In the genomic region with DNA sequence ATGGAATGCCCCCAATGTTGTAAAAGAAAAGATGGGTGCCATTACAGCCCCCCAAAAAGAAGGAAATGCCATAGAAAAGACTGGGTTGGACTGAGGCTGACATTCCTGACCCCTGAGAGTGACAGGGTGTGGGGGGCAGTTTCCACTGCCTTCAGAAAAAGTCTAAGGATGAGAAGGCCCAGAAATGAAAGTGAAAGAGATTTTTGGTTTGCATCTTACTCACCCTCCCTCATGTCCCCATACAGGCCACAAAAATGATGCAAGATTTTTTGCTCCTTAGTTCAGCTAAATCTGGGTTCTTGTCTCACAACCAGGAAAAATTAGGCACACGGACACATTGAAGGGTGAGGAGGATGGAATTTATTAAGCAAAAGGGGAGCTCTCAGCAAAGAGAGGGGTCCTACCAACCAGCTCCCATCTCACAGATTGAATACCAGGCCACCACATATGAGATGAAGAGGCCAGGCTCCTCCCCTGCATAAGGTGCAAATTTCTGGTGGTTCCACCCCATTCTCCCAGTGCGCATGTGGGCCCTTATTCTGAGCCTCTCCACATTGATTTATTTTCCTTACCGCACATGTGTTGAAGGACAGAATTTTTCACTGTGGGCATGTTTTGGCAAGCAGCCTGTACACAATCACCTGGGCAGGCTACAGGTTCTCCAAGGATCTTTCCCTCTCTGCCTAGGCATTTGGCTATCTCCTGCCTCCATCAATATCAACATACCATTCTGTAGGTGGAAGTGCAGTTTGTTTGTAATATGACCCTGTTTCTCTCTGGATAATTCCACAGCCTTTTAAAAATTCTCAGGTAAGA, we compare ENCODE assay signal across 18 cellular contexts. TPM values are rescaled to one million over a fixed set of nuclear protein-coding genes. Genes with fewer than 3 reads are reported as not detected.
DNase-seq lines count a peak whose midpoint lies in the region; ATAC-seq and TF ChIP-seq lines count a peak whose summit lies in the region.
"Had no signal": no experiment of that assay in that cellular context is flagged by ENCODE, and none has a peak within 500 bp of the region (broad histone marks: within the 10 kb centered on the region; RNA-seq: fewer than 3 reads in every experiment).

No MANE protein-coding gene starts in this region.

- peak overlapping the region; percentile 93 for H3K27ac Mint-ChIP-seq in Calu3 (ENCODE audit: unreplicated experiment)
- H3K27ac Mint-ChIP-seq in activated CD8-positive, alpha-beta T cell treated with anti-CD3 and anti-CD28 coated beads, Interleukin-2, amount 10 ng/mL, durations not matched to agents 7 days and 5 days, result peak overlapping the region; percentile 73
- H3K27ac Mint-ChIP-seq: GM23338 had no signal

- WGBS in stomach, 5 donors, result 64 to 83% (median 79%) methylated on average over 2 to 3 of the region's 3 CpGs

- no peak overlapping the region for H3K4me3 Mint-ChIP-seq in Calu3 (ENCODE audit: low read depth, unreplicated experiment)
- no peak overlapping the region for H3K4me3 Mint-ChIP-seq in activated CD8-positive, alpha-beta T cell treated with anti-CD3 and anti-CD28 coated beads, Interleukin-2, amount 10 ng/mL, durations not matched to agents 7 days and 5 days
- H3K4me3 Mint-ChIP-seq: GM23338 had no signal

- TF ChIP-seq EP300 in stomach (IDR thresholded peaks at IDR 0.05), result no peak

- CTCF ChIA-PET in Calu3 (lab: Charles Lee), result no interaction called here
- CTCF ChIA-PET in activated CD8-positive, alpha-beta T cell treated with anti-CD3 and anti-CD28 coated beads, Interleukin-2, amount 10 ng/mL, durations not matched to agents 7 days and 5 days (lab: Charles Lee), result no interaction called here

- H3K27me3 ChIP-seq in stomach, result no peaks in the 10 kb centered on the region
- H3K27me3 ChIP-seq: ascending aorta had no signal

- no peaks in the 10 kb centered on the region for H3K9me3 Mint-ChIP-seq in Calu3 (ENCODE audit: low read depth, unreplicated experiment)
- H3K9me3 Mint-ChIP-seq in activated CD8-positive, alpha-beta T cell treated with anti-CD3 and anti-CD28 coated beads, Interleukin-2, amount 10 ng/mL, durations not matched to agents 7 days and 5 days (ENCODE audit: insufficient read depth), result no peaks in the 10 kb centered on the region

- POLR2A ChIA-PET in activated CD8-positive, alpha-beta T cell treated with anti-CD3 and anti-CD28 coated beads, Interleukin-2, amount 10 ng/mL, durations not matched to agents 7 days and 5 days (lab: Charles Lee), result no interaction called here

- DNase-seq in Calu3 (peak; percentile 7), stomach (no peak), Right ventricle myocardium inferior (ENCODE audit: missing footprints) (no peak)
- DNase-seq in activated CD8-positive, alpha-beta T cell treated with anti-CD3 and anti-CD28 coated beads, Interleukin-2, amount 10 ng/mL, durations not matched to agents 7 days and 5 days, result no peak
- DNase-seq: activated T-cell treated with anti-CD3 and anti-CD28 coated beads for 4 hours; DMS79; foreskin melanocyte; IMR-90; NK-92 treated with Interleukin-12 subunit alpha and Interleukin-12 subunit beta, amount 100 ng/mL, for 24 hours; stimulated activated CD4-positive, alpha-beta T cell treated with anti-CD3 and anti-CD28 coated beads, Interleukin-4, amount 100 ng/mL, for 24 hours; stimulated activated naive CD4-positive, alpha-beta T cell had no signal

- H3K27ac ChIP-seq in stomach, result no peak overlapping the region
- H3K27ac ChIP-seq: ascending aorta had no signal

- TF ChIP-seq CTCF in Calu3 (IDR thresholded peaks at IDR 0.05; ENCODE audit: unreplicated experiment) (no peak), stomach (IDR thresholded peaks at IDR 0.05) (no peak)

- H3K4me1 ChIP-seq in stomach, result no peaks in the 10 kb centered on the region
- H3K4me1 ChIP-seq: ascending aorta had no signal

- peaks cover 0 to 3% (median 0%) of the 10 kb centered on the region in 4 donors for H3K9me3 ChIP-seq in stomach
- H3K9me3 ChIP-seq: ascending aorta had no signal

- no TSS peak for BruUV-seq in Calu3 (replicated peaks; lab: Mats Ljungman, UMichigan)

- peaks cover 7% of the 10 kb centered on the region for H3K36me3 Mint-ChIP-seq in Calu3 (ENCODE audit: insufficient read depth, unreplicated experiment)
- no peaks in the 10 kb centered on the region for H3K36me3 Mint-ChIP-seq in activated CD8-positive, alpha-beta T cell treated with anti-CD3 and anti-CD28 coated beads, Interleukin-2, amount 10 ng/mL, durations not matched to agents 7 days and 5 days (ENCODE audit: low read depth)

- H3K4me1 Mint-ChIP-seq in Calu3 (ENCODE audit: low read depth, unreplicated experiment), result peaks cover 17% of the 10 kb centered on the region
- H3K4me1 Mint-ChIP-seq in activated CD8-positive, alpha-beta T cell treated with anti-CD3 and anti-CD28 coated beads, Interleukin-2, amount 10 ng/mL, durations not matched to agents 7 days and 5 days (ENCODE audit: low read depth), result peaks cover 9% of the 10 kb centered on the region
- H3K4me1 Mint-ChIP-seq: GM23338 had no signal

- no peaks in the 10 kb centered on the region for H3K27me3 Mint-ChIP-seq in Calu3 (ENCODE audit: unreplicated experiment)
- no peaks in the 10 kb centered on the region for H3K27me3 Mint-ChIP-seq in activated CD8-positive, alpha-beta T cell treated with anti-CD3 and anti-CD28 coated beads, Interleukin-2, amount 10 ng/mL, durations not matched to agents 7 days and 5 days (ENCODE audit: low read depth)

- no peak for TF ChIP-seq POLR2A in stomach (IDR thresholded peaks at IDR 0.05)

- ATAC-seq in GM18858 (IDR thresholded peaks at IDR 0.05; ENCODE audit: unreplicated experiment) (peak; percentile 83), HG02840 (IDR thresholded peaks at IDR 0.05; ENCODE audit: low FRiP score, unreplicated experiment) (peak; percentile 74), GM21619 (IDR thresholded peaks at IDR 0.05; ENCODE audit: unreplicated experiment) (no peak), HG02798 (IDR thresholded peaks at IDR 0.05; ENCODE audit: poor library complexity, unreplicated experiment) (no peak), Right ventricle myocardium inferior (no peak)
- ATAC-seq in activated CD8-positive, alpha-beta T cell treated with anti-CD3 and anti-CD28 coated beads, Interleukin-2, amount 10 ng/mL, durations not matched to agents 7 days and 5 days, result no peak
- ATAC-seq: GM23338 had no signal

- H3K4me3 ChIP-seq in stomach, result no peak overlapping the region
- H3K4me3 ChIP-seq: ascending aorta, GM23338 had no signal

- no peaks in the 10 kb centered on the region for H3K36me3 ChIP-seq in stomach
- H3K36me3 ChIP-seq: ascending aorta had no signal

- intact Hi-C loops in Calu3 (cut with micrococcal nuclease; ENCODE audit: unreplicated experiment), result no loop called here
- intact Hi-C loops in stomach (cut with DNase I; ENCODE audit: low total_unique reads), result no loop called here
- intact Hi-C loops in Right ventricle myocardium inferior (cut with DNase I), result no loop called here

RNA-seq across cellular contexts. Expression of gene PPP4R3C, which starts 18.8 kb away (rescaled TPM):
- total RNA-seq in Calu3 (2022) (not detected in 2 replicates), stomach (not detected), Right ventricle myocardium inferior (not detected)
- total RNA-seq in activated CD8-positive, alpha-beta T cell treated with anti-CD3 and anti-CD28 coated beads, Interleukin-2, amount 10 ng/mL, durations not matched to agents 7 days and 5 days, result not detected
- not detected for polyA plus RNA-seq in stomach
- total RNA-seq: ascending aorta, GM23338, IMR-90, SK-MEL-5 had no signal
- polyA plus RNA-seq: GM23338, IMR-90 had no signal

Comparison
In these comparisons a context has a peak if more than half of its experiments do, and no peak if none do; other contexts are left out.
1. ATAC-seq: peak in GM18858 (single experiment) and HG02840 (single experiment); none in activated CD8-positive, alpha-beta T cell treated with anti-CD3 and anti-CD28 coated beads, Interleukin-2, amount 10 ng/mL, durations not matched to agents 7 days and 5 days (single experiment), GM21619 (single experiment), HG02798 (single experiment) and Right ventricle myocardium inferior (single experiment).